ENCODE assay signal across 8 cellular contexts in the genomic region with DNA sequence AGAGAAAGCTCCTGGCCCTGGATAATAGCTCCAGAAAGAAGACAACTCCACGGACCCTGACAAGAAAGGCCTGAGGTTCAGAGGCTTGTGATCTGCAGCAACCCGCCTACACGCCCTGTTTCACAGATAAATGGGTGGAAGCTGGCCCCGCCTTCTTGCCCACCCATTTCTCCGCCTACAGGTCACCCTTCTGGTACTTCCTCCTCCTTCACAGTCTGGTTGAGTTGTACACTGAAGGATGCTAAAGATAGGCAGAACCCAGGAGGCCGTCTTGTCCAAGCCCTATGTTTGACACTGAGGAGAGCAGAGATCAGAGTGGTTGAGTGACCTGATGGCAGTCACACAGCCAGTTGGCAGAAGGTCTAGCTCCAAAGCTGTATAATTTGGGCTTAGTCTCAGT. TPM values are rescaled to one million over a fixed set of nuclear protein-coding genes. Genes with fewer than 3 reads are reported as not detected.
DNase-seq lines count a peak whose midpoint lies in the region; ATAC-seq and TF ChIP-seq lines count a peak whose summit lies in the region.
"Had no signal": no experiment of that assay in that cellular context is flagged by ENCODE, and none has a peak within 500 bp of the region (broad histone marks: within the 10 kb centered on the region; RNA-seq: fewer than 3 reads in every experiment).

No MANE protein-coding gene starts in this region.

- in situ Hi-C loops in KBM-7 (cut with MboI; ENCODE audit: low pct_unique_long_range_greater_than_20kb, low sequenced_read_pairs), result no loop called here

- peak; percentile 92 for ATAC-seq in GM19351 (IDR thresholded peaks at IDR 0.05; ENCODE audit: unreplicated experiment)
- peak; percentile 65 for ATAC-seq in activated CD8-positive, alpha-beta memory T cell treated with anti-CD3 and anti-CD28 coated beads, Interleukin-2, amount 10 ng/mL, durations not matched to agents 7 days and 5 days

- H3K36me3 Mint-ChIP-seq in activated CD8-positive, alpha-beta memory T cell treated with anti-CD3 and anti-CD28 coated beads, Interleukin-2, amount 10 ng/mL, durations not matched to agents 7 days and 5 days, result no peaks in the 10 kb centered on the region

- H3K36me3 ChIP-seq in adrenal gland (replicated peaks in 1 of 2), result no peaks in the 10 kb centered on the region

- H3K4me1 ChIP-seq in adrenal gland (replicated peaks in 1 of 2), result no peaks in the 10 kb centered on the region

- no peak overlapping the region for H3K27ac Mint-ChIP-seq in activated CD8-positive, alpha-beta memory T cell treated with anti-CD3 and anti-CD28 coated beads, Interleukin-2, amount 10 ng/mL, durations not matched to agents 7 days and 5 days

- H3K27me3 ChIP-seq in adrenal gland, result no peaks in the 10 kb centered on the region

- CTCF ChIA-PET in activated CD8-positive, alpha-beta memory T cell treated with anti-CD3 and anti-CD28 coated beads, Interleukin-2, amount 10 ng/mL, durations not matched to agents 7 days and 5 days (lab: Charles Lee), result interaction anchor here (0.9 kb wide), 1 partner anchor 27 kb away, joined by 3 read pairs; no protein-coding TSS in a partner anchor

- H3K4me3 ChIP-seq in adrenal gland, result no peak overlapping the region

- H3K27ac ChIP-seq in adrenal gland, result no peak overlapping the region
- H3K27ac ChIP-seq: KMS-11 had no signal

- H3K27me3 Mint-ChIP-seq in activated CD8-positive, alpha-beta memory T cell treated with anti-CD3 and anti-CD28 coated beads, Interleukin-2, amount 10 ng/mL, durations not matched to agents 7 days and 5 days, result no peaks in the 10 kb centered on the region

- H3K9me3 ChIP-seq in adrenal gland (replicated peaks in 1 of 3), result no peaks in the 10 kb centered on the region

- intact Hi-C loops in adrenal gland (cut with DNase I), result no loop called here

- no peaks in the 10 kb centered on the region for H3K4me1 Mint-ChIP-seq in activated CD8-positive, alpha-beta memory T cell treated with anti-CD3 and anti-CD28 coated beads, Interleukin-2, amount 10 ng/mL, durations not matched to agents 7 days and 5 days

- no peak overlapping the region for H3K4me3 Mint-ChIP-seq in activated CD8-positive, alpha-beta memory T cell treated with anti-CD3 and anti-CD28 coated beads, Interleukin-2, amount 10 ng/mL, durations not matched to agents 7 days and 5 days

- no peaks in the 10 kb centered on the region for H3K9me3 Mint-ChIP-seq in activated CD8-positive, alpha-beta memory T cell treated with anti-CD3 and anti-CD28 coated beads, Interleukin-2, amount 10 ng/mL, durations not matched to agents 7 days and 5 days (ENCODE audit: low read depth)

- 84 to 87% (median 85%) methylated on average over 5 to 6 of the region's 6 CpGs for WGBS in adrenal gland, 4 donors

- DNase-seq in KBM-7 (peak; percentile 77), T1000 (lab: John Stamatoyannopoulos, UW) (no peak), cerebellum (ENCODE audit: low spot score) (no peak), adrenal gland (no peak)
- DNase-seq in activated CD8-positive, alpha-beta memory T cell treated with anti-CD3 and anti-CD28 coated beads, Interleukin-2, amount 10 ng/mL, durations not matched to agents 7 days and 5 days, result peak; percentile 62
- peak; percentile 47 for DNase-seq in stimulated activated CD4-positive, alpha-beta T cell treated with anti-CD3 and anti-CD28 coated beads, Interleukin-1b, Interleukin-23, amount 100 ng/mL, for 48 hours

- TF ChIP-seq POLR2A in adrenal gland (IDR thresholded peaks at IDR 0.05), result no peak

- TF ChIP-seq CTCF in adrenal gland (IDR thresholded peaks at IDR 0.05), result no peak

RNA-seq across cellular contexts. Expression of gene MDGA1, which starts 34.2 kb away (rescaled TPM):
- total RNA-seq in activated CD8-positive, alpha-beta memory T cell treated with anti-CD3 and anti-CD28 coated beads, Interleukin-2, amount 10 ng/mL, durations not matched to agents 7 days and 5 days, result 10 to 100 TPM; 15.5 to 26.0 TPM
- total RNA-seq in cerebellum (65.2 TPM), adrenal gland (10 to 100 TPM in 2 of 8 donors, 1 to 10 TPM in 6; 1.5 to 12.6 (median 6.0) TPM)
- 10 to 100 TPM in 1 of 3 donors, 1 to 10 TPM in 2; 3.4 to 14.4 (median 8.0) TPM for polyA plus RNA-seq in adrenal gland

Comparison
In these comparisons a context has a peak if more than half of its experiments do, and no peak if none do; other contexts are left out.
1. DNase-seq: peak in KBM-7 (single experiment), activated CD8-positive, alpha-beta memory T cell treated with anti-CD3 and anti-CD28 coated beads, Interleukin-2, amount 10 ng/mL, durations not matched to agents 7 days and 5 days (single experiment) and stimulated activated CD4-positive, alpha-beta T cell treated with anti-CD3 and anti-CD28 coated beads, Interleukin-1b, Interleukin-23, amount 100 ng/mL, for 48 hours (single experiment); none in T1000 (single experiment), cerebellum (single experiment) and adrenal gland (0 of 7).